23 cellular contexts compared by ENCODE assay signal in genomic region chr2:12197133-12197532, GRCh38.
"Had no signal": no experiment of that assay in that cellular context is flagged by ENCODE, and none has a peak within 500 bp of the region (broad histone marks: within the 10 kb centered on the region; RNA-seq: fewer than 3 reads in every experiment).

No MANE protein-coding gene starts in this region.

- H3K27ac ChIP-seq: cardiac muscle cell, SK-N-MC, VCaP had no signal

- H3K36me3 Mint-ChIP-seq: brain had no signal

- H3K27ac Mint-ChIP-seq: activated CD8-positive, alpha-beta memory T cell treated with anti-CD3 and anti-CD28 coated beads, Interleukin-2, amount 10 ng/mL, durations not matched to agents 7 days and 5 days; activated T-helper 2 cell treated with anti-CD3 and anti-CD28 coated beads, Interferon-gamma antibody, Interleukin-2, Interleukin-4, amounts not matched to agents 10 μg/mL and 5 μg/mL and 100 μg/mL, durations not matched to agents 14 hours and 24 hours and 36 hours; brain had no signal

- H3K4me3 Mint-ChIP-seq: activated CD8-positive, alpha-beta memory T cell treated with anti-CD3 and anti-CD28 coated beads, Interleukin-2, amount 10 ng/mL, durations not matched to agents 7 days and 5 days; activated T-cell treated with anti-CD3 and anti-CD28 coated beads, Interleukin-2, amount 50 U/mL, for 4 hours; brain had no signal

- DNase-seq: activated CD4-positive, alpha-beta T cell treated with anti-CD3 and anti-CD28 coated beads, Interleukin-2, amount 50 U/mL, for 1 hour; activated CD4-positive, CD25-positive, alpha-beta regulatory T cell; activated CD8-positive, alpha-beta memory T cell treated with anti-CD3 and anti-CD28 coated beads, Interleukin-2, amount 10 ng/mL, durations not matched to agents 7 days and 5 days; activated gamma-delta T cell treated with Interleukin-2 at 50 U/mL for 16 hours; activated naive CD4-positive, alpha-beta T cell treated with anti-CD3 and anti-CD28 coated beads, Interleukin-2, amount 50 U/mL, for 16 hours; activated T-cell treated with anti-CD3 and anti-CD28 coated beads, Interleukin-2, amount 50 U/mL, for 4 hours; amygdala; KG1; NCI-H1092 treated with DMSO at 0.1 percent for 48 hours; NCI-H1436; NCI-H1694 treated with DMSO at 0.1 percent for 48 hours; NCI-H2029 treated with DMSO at 0.1 percent for 48 hours; NCI-H345; NCI-H510A; NCI-H526 treated with DMSO at 0.1 percent for 48 hours; NCI-H82; RPMI8226 had no signal

- H3K4me3 ChIP-seq: cardiac muscle cell, SK-N-MC had no signal

- H3K27me3 ChIP-seq: cardiac muscle cell had no signal

- H3K36me3 ChIP-seq: cardiac muscle cell had no signal

- ATAC-seq: activated CD8-positive, alpha-beta memory T cell treated with anti-CD3 and anti-CD28 coated beads, Interleukin-2, amount 10 ng/mL, durations not matched to agents 7 days and 5 days; activated T-cell treated with anti-CD3 and anti-CD28 coated beads, Interleukin-2, amount 50 U/mL, for 4 hours; Right ventricle myocardium inferior had no signal
